In genomic region chr1:157995575-157996169, GRCh38 we compare ENCODE assay signal across 12 cellular contexts. TPM values are rescaled to one million over a fixed set of nuclear protein-coding genes. Genes with fewer than 3 reads are reported as not detected.
DNase-seq lines count a peak whose midpoint lies in the region; ATAC-seq and TF ChIP-seq lines count a peak whose summit lies in the region.
"Had no signal": no experiment of that assay in that cellular context is flagged by ENCODE, and none has a peak within 500 bp of the region (broad histone marks: within the 10 kb centered on the region; RNA-seq: fewer than 3 reads in every experiment).

No MANE protein-coding gene starts in this region.

- no peak overlapping the region for H3K23ac ChIP-seq in mesendoderm (ENCODE audit: low read length)

- H2BK5ac ChIP-seq in mesendoderm (ENCODE audit: low read length): no peak overlapping the region

- H3K79me1 ChIP-seq in mesendoderm (ENCODE audit: low read length): peaks cover 29% of the 10 kb centered on the region

- peak overlapping the region; percentile 14 for H3K9ac ChIP-seq in HUES6 (ENCODE audit: low read length)
- peak overlapping the region; percentile 59 for H3K9ac ChIP-seq in mesendoderm (ENCODE audit: low read length)

- no peak overlapping the region for H4K5ac ChIP-seq in mesendoderm (ENCODE audit: low read length)

- TF ChIP-seq CTCF in chondrocyte (IDR thresholded peaks at IDR 0.05) (peak; percentile 18), thoracic aorta (IDR thresholded peaks at IDR 0.05) (no peak), BE2C (IDR thresholded peaks at IDR 0.05; ENCODE audit: low read depth, low read length) (no peak)

- H2AK5ac ChIP-seq in mesendoderm (ENCODE audit: low read length): no peak overlapping the region

- H3K36me3 ChIP-seq in HUES6 (ENCODE audit: control insufficient read depth, insufficient read depth, low read length) (0 out of 2 replicates have a peak, but pooled peaks cover 3% of the 10 kb centered on the region), mesendoderm (ENCODE audit: control insufficient read depth, insufficient read depth, low read length) (no peaks in the 10 kb centered on the region), thoracic aorta (no peaks in the 10 kb centered on the region), BE2C (no peaks in the 10 kb centered on the region)

- no peak overlapping the region for H4K8ac ChIP-seq in mesendoderm (ENCODE audit: low read depth, low read length)

- no peak overlapping the region for H2BK120ac ChIP-seq in mesendoderm (ENCODE audit: low read depth, low read length)

- H3K4ac ChIP-seq in mesendoderm (ENCODE audit: low read depth, low read length): peak overlapping the region; percentile 39

- ATAC-seq in thoracic aorta (ENCODE audit: insufficient number of reproducible peaks, low FRiP score, low read depth): no peak
- ATAC-seq: T-helper 17 cell had no signal

- H3K4me1 Mint-ChIP-seq in chondrocyte (ENCODE audit: low read depth): peaks cover 81% of the 10 kb centered on the region

- H3K4me1 ChIP-seq in HUES6 (ENCODE audit: control insufficient read depth, insufficient read depth, low read length): peaks cover 43% of the 10 kb centered on the region
- H3K4me1 ChIP-seq in mesendoderm (ENCODE audit: control insufficient read depth, low read depth, low read length): peaks cover 21% of the 10 kb centered on the region
- H3K4me1 ChIP-seq in thoracic aorta (ENCODE audit: control insufficient read depth in 1 of 2, low read depth in 2 of 2): peaks cover 33 to 67% of the 10 kb centered on the region in 2 donors
- no peaks in the 10 kb centered on the region for H3K4me1 ChIP-seq in BE2C

- H3K4me2 ChIP-seq in mesendoderm (ENCODE audit: low read length): peak overlapping the region; percentile 55

- H3K9me3 ChIP-seq in HUES6 (ENCODE audit: control insufficient read depth, insufficient read depth, low read depth, low read length): no peaks in the 10 kb centered on the region
- H3K9me3 ChIP-seq in thoracic aorta: no peaks in the 10 kb centered on the region
- no peaks in the 10 kb centered on the region for H3K9me3 ChIP-seq in BE2C

- H3K36me3 Mint-ChIP-seq in chondrocyte (ENCODE audit: low read depth): no peaks in the 10 kb centered on the region

- H3K79me2 ChIP-seq in mesendoderm (ENCODE audit: control insufficient read depth, insufficient read depth, low read length): peaks cover 62% of the 10 kb centered on the region

- H3K4me3 ChIP-seq in HUES6 (ENCODE audit: low read depth, low read length) (peak overlapping the region; percentile 79; the same call in 1 of the 2 replicates), mesendoderm (ENCODE audit: low read length) (no peak overlapping the region), thoracic aorta (peak overlapping the region; percentile 95), BE2C (ENCODE audit: low read depth, low read length) (no peak overlapping the region)

- peak overlapping the region; percentile 91 for H3K27ac Mint-ChIP-seq in chondrocyte (ENCODE audit: unreplicated experiment)
- H3K27ac Mint-ChIP-seq: T-helper 17 cell had no signal

- WGBS in mesendoderm (ENCODE audit: extremely low coverage, insufficient coverage, low lambda C conversion rate): no CpG with 5 or more reads among the region's 3 CpGs

- no peak overlapping the region for H3K27ac ChIP-seq in HUES6 (ENCODE audit: low read depth, low read length)
- H3K27ac ChIP-seq in mesendoderm (ENCODE audit: low read depth, low read length): no peak overlapping the region
- H3K27ac ChIP-seq in thoracic aorta: peak overlapping the region; percentile 90 to 94

- H3K9me3 Mint-ChIP-seq in chondrocyte (ENCODE audit: low read depth): no peaks in the 10 kb centered on the region
- H3K9me3 Mint-ChIP-seq: central memory CD8-positive, alpha-beta T cell had no signal

- H3K18ac ChIP-seq in mesendoderm (ENCODE audit: low read length): peak overlapping the region; percentile 24

- peak overlapping the region; percentile 41 for H2BK15ac ChIP-seq in mesendoderm (replicated peaks; ENCODE audit: low read depth)

- DNase-seq in chondrocyte (ENCODE audit: low spot score): no peak
- no peak for DNase-seq in mesendoderm
- DNase-seq in thoracic aorta (ENCODE audit: low spot score): no peak
- DNase-seq in BE2C: no peak
- no peak for DNase-seq in NCI-H524 treated with DMSO at 0.1 percent for 48 hours (lab: John Stamatoyannopoulos, UW)
- DNase-seq in T-helper 9 cell: no peak
- no peak for DNase-seq in DMS153 (lab: John Stamatoyannopoulos, UW)
- DNase-seq: DMS79, NCI-H774, T-helper 17 cell had no signal

- peak overlapping the region; percentile 93 for H3K4me3 Mint-ChIP-seq in chondrocyte (ENCODE audit: unreplicated experiment)
- H3K4me3 Mint-ChIP-seq: central memory CD8-positive, alpha-beta T cell had no signal

- no peaks in the 10 kb centered on the region for H3K27me3 Mint-ChIP-seq in chondrocyte (ENCODE audit: low read depth)

- H3K27me3 ChIP-seq in HUES6 (ENCODE audit: control insufficient read depth, insufficient read depth, low read length) (no peaks in the 10 kb centered on the region), mesendoderm (ENCODE audit: insufficient read depth, low read length, poor library complexity) (no peaks in the 10 kb centered on the region), thoracic aorta (replicated peaks; ENCODE audit: insufficient read depth) (no peaks in the 10 kb centered on the region), BE2C (peaks cover 16% of the 10 kb centered on the region)

- peak overlapping the region; percentile 75 for H3K56ac ChIP-seq in mesendoderm (ENCODE audit: low read length)

RNA-seq across cellular contexts. Expression of gene KIRREL1, which starts 2.2 kb away (rescaled TPM):
- 159 to 166 TPM (median 165 TPM) in 3 replicates for total RNA-seq in chondrocyte
- polyA plus RNA-seq in mesendoderm (2013, experiment 1 of 2): 19.9 TPM
- polyA plus RNA-seq in mesendoderm (2013, experiment 2 of 2): 19.5 TPM
- 100 to 1,000 TPM; 111 to 136 TPM for total RNA-seq in thoracic aorta
- not detected for polyA plus RNA-seq in BE2C (2012; ENCODE audit: insufficient read depth, insufficient read length, low read depth)
- total RNA-seq: T-helper 17 cell had no signal

Comparison
In these comparisons a context has a peak if more than half of its experiments do, and no peak if none do; other contexts are left out.
1. H3K27ac ChIP-seq: peak in thoracic aorta (2 of 2); none in HUES6 (single experiment) and mesendoderm (single experiment).
2. H3K4me3 ChIP-seq: peak in HUES6 (single experiment) and thoracic aorta (single experiment); none in mesendoderm (single experiment) and BE2C (single experiment).